Comparison of ENCODE assay signal across 19 cellular contexts in genomic region chr3:8734137-8734878, GRCh38. TPM values are rescaled to one million over a fixed set of nuclear protein-coding genes. Genes with fewer than 3 reads are reported as not detected.
A peak's percentile ranks its signal among the peaks of the same experiment; 100 is the strongest.
DNase-seq lines count a peak whose midpoint lies in the region; ATAC-seq and TF ChIP-seq lines count a peak whose summit lies in the region.
"Had no signal": no experiment of that assay in that cellular context is flagged by ENCODE, and none has a peak within 500 bp of the region (broad histone marks: within the 10 kb centered on the region; RNA-seq: fewer than 3 reads in every experiment).

No MANE protein-coding gene starts in this region.

- no peaks in the 10 kb centered on the region for H3K79me2 ChIP-seq in osteoblast (ENCODE audit: insufficient read depth, low read length)

- no peak for TF ChIP-seq EP300 in ovary (IDR thresholded peaks at IDR 0.05)

- no peak overlapping the region for H3K4me2 ChIP-seq in osteoblast (ENCODE audit: insufficient read depth, low read length)
- H3K4me2 ChIP-seq: BLaER1 had no signal

- H3K27me3 ChIP-seq in osteoblast (ENCODE audit: insufficient read depth, low read length), result no peaks in the 10 kb centered on the region
- H3K27me3 ChIP-seq in colonic mucosa, result no peaks in the 10 kb centered on the region
- H3K27me3 ChIP-seq in ovary, result no peaks in the 10 kb centered on the region
- H3K27me3 ChIP-seq: BLaER1 had no signal

- no peaks in the 10 kb centered on the region for H3K4me1 ChIP-seq in osteoblast (ENCODE audit: insufficient read depth, low read length)
- H3K4me1 ChIP-seq in colonic mucosa, result no peaks in the 10 kb centered on the region
- no peaks in the 10 kb centered on the region for H3K4me1 ChIP-seq in ovary (ENCODE audit: insufficient read depth)
- H3K4me1 ChIP-seq: BLaER1 had no signal

- H3K9me3 ChIP-seq in osteoblast (ENCODE audit: low read depth, low read length) (no peaks in the 10 kb centered on the region), colonic mucosa (no peaks in the 10 kb centered on the region), ovary (no peaks in the 10 kb centered on the region)
- H3K9me3 ChIP-seq: BLaER1 had no signal

- H4K20me1 ChIP-seq in osteoblast (ENCODE audit: insufficient read depth, low read length), result no peaks in the 10 kb centered on the region
- H4K20me1 ChIP-seq: BLaER1 had no signal

- H3K4me3 ChIP-seq in osteoblast (ENCODE audit: insufficient read depth, low read length) (no peak overlapping the region), colonic mucosa (no peak overlapping the region), ovary (no peak overlapping the region)
- H3K4me3 ChIP-seq: BLaER1 had no signal

- WGBS in ovary, 3 donors, result 78 to 88% (median 87%) methylated on average over 19 of the region's 19 CpGs

- H2AFZ ChIP-seq in osteoblast (ENCODE audit: low read length), result no peak overlapping the region

- H3K27me3 Mint-ChIP-seq in effector memory CD8-positive, alpha-beta T cell, result peaks cover 10 to 66% of the 10 kb centered on the region in 2 donors

- H3K4me1 Mint-ChIP-seq in effector memory CD8-positive, alpha-beta T cell (ENCODE audit: low read depth in 2 of 2), result no peaks in the 10 kb centered on the region

- H3K36me3 ChIP-seq in osteoblast (ENCODE audit: insufficient read depth, low read length), result no peaks in the 10 kb centered on the region
- H3K36me3 ChIP-seq in colonic mucosa, result no peaks in the 10 kb centered on the region
- H3K36me3 ChIP-seq in ovary, result no peaks in the 10 kb centered on the region
- H3K36me3 ChIP-seq: BLaER1 had no signal

- H3K4me3 Mint-ChIP-seq in effector memory CD8-positive, alpha-beta T cell, result no peak overlapping the region

- intact Hi-C loops in left ventricle myocardium superior (cut with micrococcal nuclease) (no loop called here), colonic mucosa (cut with DNase I) (no loop called here), ovary (cut with DNase I) (no loop called here)

- H3K27ac ChIP-seq in osteoblast (ENCODE audit: low read depth, low read length) (no peak overlapping the region), colonic mucosa (no peak overlapping the region), ovary (no peak overlapping the region)
- H3K27ac ChIP-seq: BLaER1 had no signal

- no peak overlapping the region for H3K9ac ChIP-seq in colonic mucosa (ENCODE audit: low read depth in 2 of 2, low read length in 2 of 2)
- H3K9ac ChIP-seq: BLaER1 had no signal

- no peak for TF ChIP-seq CTCF in osteoblast (IDR thresholded peaks at IDR 0.05; ENCODE audit: extremely low read depth, low read depth, low read length)
- no peak for TF ChIP-seq CTCF in colonic mucosa (IDR thresholded peaks at IDR 0.05)
- no peak for TF ChIP-seq CTCF in ovary (IDR thresholded peaks at IDR 0.05)

- H3K36me3 Mint-ChIP-seq in effector memory CD8-positive, alpha-beta T cell (ENCODE audit: insufficient read depth), result no peaks in the 10 kb centered on the region

- H3K9me3 Mint-ChIP-seq in effector memory CD8-positive, alpha-beta T cell, result no peaks in the 10 kb centered on the region

- no peak for TF ChIP-seq POLR2A in ovary (IDR thresholded peaks at IDR 0.05)

- DNase-seq in activated effector memory CD4-positive, alpha-beta T cell treated with anti-CD3 and anti-CD28 coated beads, Interleukin-2, amount 50 U/mL, for 16 hours, result peak; percentile 33
- no peak for DNase-seq in activated effector memory CD4-positive, alpha-beta T cell treated with Interleukin-2 at 50 U/mL for 16 hours
- DNase-seq in left ventricle myocardium superior, result peak; percentile 59
- DNase-seq in osteoblast (ENCODE audit: insufficient read length, low spot score, missing footprints), result peak; percentile 56
- DNase-seq in effector memory CD8-positive, alpha-beta T cell, result no peak
- no peak for DNase-seq in stimulated activated CD4-positive, alpha-beta T cell treated with anti-CD3 and anti-CD28 coated beads, Interleukin-4, amount 100 ng/mL, for 4 hours
- DNase-seq in colonic mucosa, result no peak
- DNase-seq in ovary, result no peak
- DNase-seq: 8988T; GOT3; KG1; NCI-H1092 treated with DMSO at 0.1 percent for 48 hours; NCI-H1694; NCI-H345; NCI-H526 treated with DMSO at 0.1 percent for 48 hours; NK-92 treated with Interleukin-12 subunit alpha and Interleukin-12 subunit beta, amount 100 ng/mL, for 24 hours had no signal

- no peak overlapping the region for H3K27ac Mint-ChIP-seq in effector memory CD8-positive, alpha-beta T cell

- ATAC-seq in left ventricle myocardium superior, result peak; percentile 88
- no peak for ATAC-seq in effector memory CD8-positive, alpha-beta T cell (replicated peaks)

RNA-seq across cellular contexts. Expression of gene CAV3, which starts 0.7 kb away (rescaled TPM):
- total RNA-seq in left ventricle myocardium superior, result 28.2 TPM
- not detected in 2 replicates for total RNA-seq in osteoblast
- total RNA-seq in colonic mucosa, result not detected
- under 1 TPM in 1 of 7 donors, not detected in 6; 0.23 TPM for total RNA-seq in ovary
- polyA plus RNA-seq in ovary, result under 1 TPM in 1 of 2 donors, not detected in 1; 0.15 TPM
- total RNA-seq: Daoy, MCF 10A had no signal

RNA-seq across cellular contexts. Expression of gene OXTR, which starts 35.1 kb away (rescaled TPM):
- total RNA-seq in left ventricle myocardium superior (0.20 TPM), osteoblast (2.5 and 6.2 TPM in 2 replicates), colonic mucosa (1 to 10 TPM in 1 of 2 donors, under 1 TPM in 1; 0.24 to 1.8 TPM), ovary (10 to 100 TPM in 1 of 7 donors, 1 to 10 TPM in 3, under 1 TPM in 3; 0.27 to 14.9 (median 1.1) TPM)
- 1 to 10 TPM; 4.9 to 5.0 TPM for polyA plus RNA-seq in ovary

Comparison
In these comparisons a context has a peak if more than half of its experiments do, and no peak if none do; other contexts are left out.
1. DNase-seq: peak in activated effector memory CD4-positive, alpha-beta T cell treated with anti-CD3 and anti-CD28 coated beads, Interleukin-2, amount 50 U/mL, for 16 hours (single experiment), left ventricle myocardium superior (single experiment) and osteoblast (single experiment); none in activated effector memory CD4-positive, alpha-beta T cell treated with Interleukin-2 at 50 U/mL for 16 hours (single experiment), effector memory CD8-positive, alpha-beta T cell (0 of 3), stimulated activated CD4-positive, alpha-beta T cell treated with anti-CD3 and anti-CD28 coated beads, Interleukin-4, amount 100 ng/mL, for 4 hours (0 of 2), colonic mucosa (single experiment) and ovary (0 of 5).
2. RNA of gene CAV3, which starts 0.7 kb away (total RNA-seq): 28.2 TPM in left ventricle myocardium superior (single experiment); not detected in osteoblast, not detected in colonic mucosa and 0.23 TPM in ovary; every median in the first group is over 10 times any median in the second.